Comparison of ENCODE assay signal across 9 cellular contexts in the genomic region with DNA sequence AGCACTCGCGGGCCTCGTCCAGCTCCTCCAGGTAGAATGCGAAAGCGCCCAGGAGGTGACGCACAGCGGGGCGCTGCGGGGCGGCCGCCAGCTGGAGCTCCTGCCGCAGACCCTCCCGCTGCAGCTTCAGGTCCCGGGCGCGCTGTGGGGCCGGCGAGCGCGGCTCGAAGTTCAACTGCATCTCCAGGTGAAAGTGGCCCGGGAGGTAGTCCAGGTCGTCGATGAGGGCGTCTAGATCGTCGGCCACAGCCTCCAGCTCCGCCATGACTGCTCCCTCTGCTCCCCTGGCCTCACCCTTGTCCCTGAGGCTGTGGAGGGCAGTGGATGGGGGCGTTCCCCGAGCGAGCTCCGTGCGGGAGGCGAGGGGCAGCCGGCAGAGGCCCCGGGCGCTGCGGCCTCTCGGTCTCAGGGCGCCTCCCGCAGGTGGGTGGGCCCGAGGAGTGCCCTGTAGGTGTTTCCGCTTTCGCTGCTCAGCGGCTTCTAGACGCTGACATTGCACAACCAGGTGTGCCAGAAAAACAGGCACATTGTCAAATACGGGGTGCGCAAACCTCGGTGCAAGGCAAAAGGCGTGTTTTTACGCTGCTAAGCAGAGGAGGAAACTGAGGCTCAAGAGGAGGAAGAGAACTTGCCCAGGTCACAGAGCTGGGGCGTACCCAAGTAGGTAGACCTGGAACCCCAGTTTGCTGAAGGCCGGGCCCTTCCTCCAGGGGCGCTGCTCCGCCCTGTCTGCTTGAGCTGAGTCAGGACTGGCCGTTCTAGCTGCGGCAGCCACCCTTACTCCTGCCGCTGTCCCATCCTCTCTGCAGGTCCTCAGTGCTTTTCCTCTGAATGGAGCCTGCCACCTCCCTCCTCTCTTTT. TPM values are rescaled to one million over a fixed set of nuclear protein-coding genes. Genes with fewer than 3 reads are reported as not detected.
DNase-seq lines count a peak whose midpoint lies in the region; ATAC-seq and TF ChIP-seq lines count a peak whose summit lies in the region.
"Had no signal": no experiment of that assay in that cellular context is flagged by ENCODE, and none has a peak within 500 bp of the region (broad histone marks: within the 10 kb centered on the region; RNA-seq: fewer than 3 reads in every experiment).

TTC22 (minus strand) TSS at position 425 of the 861 bp plus-strand sequence; CDS start at position 265, 160 bp downstream.

- H3K27me3 ChIP-seq in hepatocyte: no peaks in the 10 kb centered on the region

- H2AFZ ChIP-seq in hepatocyte: peak within 1 kb of the TSS; percentile 41

- H3K27ac Mint-ChIP-seq in osteocyte (ENCODE audit: unreplicated experiment): no peak within 1 kb of the TSS

- H3K9me3 ChIP-seq in hepatocyte (ENCODE audit: low read depth): no peaks in the 10 kb centered on the region

- peaks cover 7% of the 10 kb centered on the region for H3K79me2 ChIP-seq in hepatocyte

- peaks cover 30% of the 10 kb centered on the region for H3K27me3 Mint-ChIP-seq in osteocyte (ENCODE audit: unreplicated experiment)

- H4K20me1 ChIP-seq in hepatocyte (ENCODE audit: insufficient read depth, poor library complexity, severe bottlenecking): no peaks in the 10 kb centered on the region

- TF ChIP-seq CTCF in hepatocyte (IDR thresholded peaks at IDR 0.05; ENCODE audit: poor library complexity) (peak; percentile 48), osteocyte (IDR thresholded peaks at IDR 0.05) (no peak)

- H3K9me2 ChIP-seq in hepatocyte (replicated peaks; ENCODE audit: insufficient read depth): no peaks in the 10 kb centered on the region

- no peaks in the 10 kb centered on the region for H3K9me3 Mint-ChIP-seq in osteocyte (ENCODE audit: unreplicated experiment)
- H3K9me3 Mint-ChIP-seq: neural crest cell had no signal

- ATAC-seq in GM18870 (IDR thresholded peaks at IDR 0.05; ENCODE audit: unreplicated experiment) (peak; percentile 53), HG03045 (IDR thresholded peaks at IDR 0.05; ENCODE audit: unreplicated experiment) (peak; percentile 71)

- H3K27ac ChIP-seq in hepatocyte: peak within 1 kb of the TSS; percentile 69

- H3K4me3 ChIP-seq in hepatocyte: peak within 1 kb of the TSS; percentile 40

- H3K4me1 Mint-ChIP-seq in osteocyte (ENCODE audit: unreplicated experiment): no peaks in the 10 kb centered on the region
- H3K4me1 Mint-ChIP-seq: neural crest cell had no signal

- no peak within 1 kb of the TSS for H3K4me3 Mint-ChIP-seq in osteocyte (ENCODE audit: unreplicated experiment)
- H3K4me3 Mint-ChIP-seq: neural crest cell had no signal

- WGBS in hepatocyte (ENCODE audit: low lambda C conversion rate, missing lambda C conversion rate): 28% methylated on average over 53 of the region's 58 CpGs

- peak; percentile 93 for DNase-seq in RPMI8226
- DNase-seq in activated naive CD4-positive, alpha-beta T cell treated with anti-CD3 and anti-CD28 coated beads, Interleukin-2, amount 50 U/mL, for 16 hours: peak; percentile 75
- peak; percentile 83 for DNase-seq in hepatocyte (ENCODE audit: low spot score)
- peak; percentile 47 to 57 for DNase-seq in stimulated activated CD4-positive, alpha-beta T cell treated with anti-CD3 and anti-CD28 coated beads, Interleukin-15, amount 100 ng/mL, for 1 hour (ENCODE audit: low read depth in 1 of 2, low spot score in 1 of 2)
- DNase-seq in occipital lobe (lab: John Stamatoyannopoulos, UW): no peak
- no peak for DNase-seq in osteocyte (ENCODE audit: extremely low spot score, unreplicated experiment)

- no peaks in the 10 kb centered on the region for H3K4me1 ChIP-seq in hepatocyte (ENCODE audit: insufficient read depth)

- no peaks in the 10 kb centered on the region for H3K36me3 ChIP-seq in hepatocyte (replicated peaks; ENCODE audit: insufficient read depth, low read depth)

- peak within 1 kb of the TSS; percentile 78 for H3K4me2 ChIP-seq in hepatocyte

- H3K36me3 Mint-ChIP-seq in osteocyte (ENCODE audit: unreplicated experiment): no peaks in the 10 kb centered on the region

RNA-seq across cellular contexts. Expression of gene TTC22, which starts in this region (rescaled TPM):
- total RNA-seq in hepatocyte: 8.1 and 8.5 TPM in 2 replicates
- polyA plus RNA-seq in hepatocyte: 7.8 and 9.0 TPM in 2 replicates
- total RNA-seq in occipital lobe: 0.16 TPM
- total RNA-seq in osteocyte: not detected in 2 replicates
- total RNA-seq: neural crest cell had no signal

Comparison
In these comparisons a context has a peak if more than half of its experiments do, and no peak if none do; other contexts are left out.
1. DNase-seq: peak in RPMI8226 (single experiment), activated naive CD4-positive, alpha-beta T cell treated with anti-CD3 and anti-CD28 coated beads, Interleukin-2, amount 50 U/mL, for 16 hours (single experiment), hepatocyte (single experiment) and stimulated activated CD4-positive, alpha-beta T cell treated with anti-CD3 and anti-CD28 coated beads, Interleukin-15, amount 100 ng/mL, for 1 hour (2 of 2); none in occipital lobe (single experiment) and osteocyte (single experiment).